In genomic region chr5:174234388-174234787, GRCh38 we compare ENCODE assay signal across 27 cellular contexts.
"Had no signal": no experiment of that assay in that cellular context is flagged by ENCODE, and none has a peak within 500 bp of the region (broad histone marks: within the 10 kb centered on the region; RNA-seq: fewer than 3 reads in every experiment).

No MANE protein-coding gene starts in this region.

- H3K4me1 ChIP-seq: ascending aorta had no signal

- H3K4me1 Mint-ChIP-seq: activated CD8-positive, alpha-beta memory T cell treated with anti-CD3 and anti-CD28 coated beads, Interleukin-2, amount 10 ng/mL, durations not matched to agents 7 days and 5 days; activated naive CD8-positive, alpha-beta T cell treated with anti-CD3 and anti-CD28 coated beads, Interleukin-2, amount 50 U/mL, for 24 hours; WTC11 had no signal

- H3K27me3 Mint-ChIP-seq: activated CD8-positive, alpha-beta memory T cell treated with anti-CD3 and anti-CD28 coated beads, Interleukin-2, amount 10 ng/mL, durations not matched to agents 7 days and 5 days had no signal

- H3K27ac Mint-ChIP-seq: activated CD8-positive, alpha-beta memory T cell treated with anti-CD3 and anti-CD28 coated beads, Interleukin-2, amount 10 ng/mL, durations not matched to agents 7 days and 5 days; activated naive CD4-positive, alpha-beta T cell treated with anti-CD3 and anti-CD28 coated beads, Interleukin-2, amount 50 U/mL, for 72 hours; activated naive CD8-positive, alpha-beta T cell treated with anti-CD3 and anti-CD28 coated beads, Interleukin-2, amount 50 U/mL, for 24 hours; activated T-cell treated with anti-CD3 and anti-CD28 coated beads, Interleukin-2, amount 50 U/mL, for 24 hours; activated T-helper 1 cell treated with anti-CD3 and anti-CD28 coated beads, Interleukin-12 subunit alpha, Interleukin-12 subunit beta, Interleukin-2, Interleukin-4 antibody, amounts not matched to agents 30 ng/mL and 10 ng/mL and 1 ng/mL, durations not matched to agents 14 hours and 24 hours and 36 hours; T-helper 1 cell treated with Interleukin-12 subunit alpha and Interleukin-12 subunit beta and Interleukin-4 antibody, amounts not matched to agents 30 μg/mL and 1 μg/mL, for 36 hours had no signal

- H3K36me3 ChIP-seq: ascending aorta, MG63 had no signal

- H3K4me3 ChIP-seq: ascending aorta, MG63 had no signal

- H3K9me3 ChIP-seq: ascending aorta, MG63 had no signal

- FAIRE-seq: colon, RCC 7860 had no signal

- H3K27me3 ChIP-seq: ascending aorta, MG63 had no signal

- H3K36me3 Mint-ChIP-seq: activated CD8-positive, alpha-beta memory T cell treated with anti-CD3 and anti-CD28 coated beads, Interleukin-2, amount 10 ng/mL, durations not matched to agents 7 days and 5 days; brain had no signal

- ATAC-seq: activated CD8-positive, alpha-beta memory T cell treated with anti-CD3 and anti-CD28 coated beads, Interleukin-2, amount 10 ng/mL, durations not matched to agents 7 days and 5 days; activated naive CD4-positive, alpha-beta T cell treated with anti-CD3 and anti-CD28 coated beads, Interleukin-2, amount 50 U/mL, for 72 hours; activated naive CD8-positive, alpha-beta T cell treated with anti-CD3 and anti-CD28 coated beads, Interleukin-2, amount 50 U/mL, for 24 hours; WTC11 had no signal

- H3K4me3 Mint-ChIP-seq: activated CD8-positive, alpha-beta memory T cell treated with anti-CD3 and anti-CD28 coated beads, Interleukin-2, amount 10 ng/mL, durations not matched to agents 7 days and 5 days; activated naive CD8-positive, alpha-beta T cell treated with anti-CD3 and anti-CD28 coated beads, Interleukin-2, amount 50 U/mL, for 24 hours; activated T-cell treated with anti-CD3 and anti-CD28 coated beads, Interleukin-2, amount 50 U/mL, for 24 hours; activated T-helper 1 cell treated with anti-CD3 and anti-CD28 coated beads, Interleukin-12 subunit alpha, Interleukin-12 subunit beta, Interleukin-2, Interleukin-4 antibody, amounts not matched to agents 30 ng/mL and 10 ng/mL and 1 ng/mL, durations not matched to agents 14 hours and 24 hours and 36 hours; brain; T-helper 1 cell treated with Interleukin-12 subunit alpha and Interleukin-12 subunit beta and Interleukin-4 antibody, amounts not matched to agents 30 μg/mL and 1 μg/mL, for 36 hours; WTC11 had no signal

- DNase-seq: activated CD4-positive, alpha-beta T cell treated with anti-CD3 and anti-CD28 coated beads for 48 hours; activated CD4-positive, alpha-beta T cell treated with anti-CD3 and anti-CD28 coated beads, Interleukin-2, amount 50 U/mL, for 48 hours; activated CD4-positive, CD25-positive, alpha-beta regulatory T cell treated with anti-CD3 and anti-CD28 coated beads, Interleukin-2, amount 50 U/mL, for 72 hours; activated CD8-positive, alpha-beta memory T cell treated with anti-CD3 and anti-CD28 coated beads, Interleukin-2, amount 10 ng/mL, durations not matched to agents 7 days and 5 days; activated effector memory CD4-positive, alpha-beta T cell treated with anti-CD3 and anti-CD28 coated beads, Interleukin-2, amount 50 U/mL, for 16 hours; activated naive CD4-positive, alpha-beta T cell treated with Interleukin-2 at 50 U/mL for 16 hours; activated naive CD8-positive, alpha-beta T cell treated with anti-CD3 and anti-CD28 coated beads, Interleukin-2, amount 50 U/mL, for 24 hours; activated T-cell treated with anti-CD3 and anti-CD28 coated beads, Interleukin-2, amount 50 U/mL, for 24 hours; amniotic stem cell; MG63; NCI-H1105; NCI-H1436; NCI-H1694 treated with DMSO at 0.1 percent for 48 hours; NCI-H2029 treated with DMSO at 0.1 percent for 48 hours; NCI-H345; NCI-H510A; NCI-H69; NK-92 treated with Interleukin-12 subunit alpha and Interleukin-12 subunit beta, amount 100 ng/mL, for 24 hours; SHP77 treated with DMSO at 0.1 percent for 48 hours had no signal

- H3K27ac ChIP-seq: ascending aorta had no signal
